In genomic region chr1:150976401-150976821, GRCh38 we compare ENCODE assay signal across 11 cellular contexts. TPM values are rescaled to one million over a fixed set of nuclear protein-coding genes. Genes with fewer than 3 reads are reported as not detected.
DNase-seq lines count a peak whose midpoint lies in the region; ATAC-seq and TF ChIP-seq lines count a peak whose summit lies in the region.
"Had no signal": no experiment of that assay in that cellular context is flagged by ENCODE, and none has a peak within 500 bp of the region (broad histone marks: within the 10 kb centered on the region; RNA-seq: fewer than 3 reads in every experiment).

No MANE protein-coding gene starts in this region.

- CTCF ChIA-PET in MCF 10A (lab: Yijun Ruan, JAX), result interaction anchor here (0.6 to 14.2 kb wide), 14 partner anchors 10 to 741 kb away, joined by 3 to 302 read pairs (median 4); partner anchors contain the start of gene MINDY1
- CTCF ChIA-PET in naive thymus-derived CD4-positive, alpha-beta T cell (lab: Charles Lee), result interaction anchor here (0.6 to 6.4 kb wide), 8 partner anchors 8 to 723 kb away, joined by 3 to 56 read pairs (median 6); partner anchors contain the start of gene MINDY1

- peaks cover 40% of the 10 kb centered on the region for H3K4me1 Mint-ChIP-seq in MCF 10A (ENCODE audit: insufficient read depth, unreplicated experiment)
- peaks cover 25 to 68% (median 60%) of the 10 kb centered on the region in 7 donors for H3K4me1 Mint-ChIP-seq in naive thymus-derived CD4-positive, alpha-beta T cell

- intact Hi-C loops in MCF 10A (cut with micrococcal nuclease), result loop anchor here (5.0 kb wide), 2 partner anchors 349 to 514 kb away; partner anchors contain the start of gene ENSA
- intact Hi-C loops in breast epithelium (cut with DNase I; ENCODE audit: low total_unique reads), result no loop called here
- intact Hi-C loops in adrenal gland (cut with DNase I), result no loop called here
- intact Hi-C loops in naive thymus-derived CD4-positive, alpha-beta T cell (cut with micrococcal nuclease), result loop anchor here (5.0 to 10.0 kb wide), 3 partner anchors 279 to 492 kb away; partner anchors contain the start of genes GOLPH3L (in 1 of the 2) and TARS2 (in 1 of the 2)
- intact Hi-C loops in vagina (cut with DNase I), result no loop called here

- H3K27me3 Mint-ChIP-seq in MCF 10A (ENCODE audit: insufficient read depth, unreplicated experiment), result no peaks in the 10 kb centered on the region
- no peaks in the 10 kb centered on the region for H3K27me3 Mint-ChIP-seq in naive thymus-derived CD4-positive, alpha-beta T cell

- no peak for ATAC-seq in naive thymus-derived CD4-positive, alpha-beta T cell
- ATAC-seq in GM21717 (IDR thresholded peaks at IDR 0.05; ENCODE audit: unreplicated experiment) (no peak), gastroesophageal sphincter (no peak)

- H3K27ac Mint-ChIP-seq in MCF 10A (ENCODE audit: low read depth, unreplicated experiment), result peak overlapping the region; percentile 23
- H3K27ac Mint-ChIP-seq in naive thymus-derived CD4-positive, alpha-beta T cell, result peak overlapping the region in 8 of 9 donors; percentile 57 to 91 (median 84)

- BruUV-seq in MCF 10A (replicated peaks; lab: Mats Ljungman, UMichigan), result no TSS peak

- H3K27ac ChIP-seq in breast epithelium, result peak overlapping the region in 1 of 2 donors; percentile 67
- H3K27ac ChIP-seq in adrenal gland, result peak overlapping the region in 3 of 5 donors; percentile 60 to 82 (median 81)
- H3K27ac ChIP-seq in naive thymus-derived CD4-positive, alpha-beta T cell (ENCODE audit: low read depth, low read length), result peak overlapping the region; percentile 43
- H3K27ac ChIP-seq in vagina, result peak overlapping the region; percentile 64
- peak overlapping the region in 2 of 4 donors; percentile 71 to 95 for H3K27ac ChIP-seq in gastroesophageal sphincter

- H3K4me3 Mint-ChIP-seq in MCF 10A (ENCODE audit: unreplicated experiment), result peak overlapping the region; percentile 85
- H3K4me3 Mint-ChIP-seq in naive thymus-derived CD4-positive, alpha-beta T cell, result peak overlapping the region; percentile 73 to 87 (median 82)

- H3K27me3 ChIP-seq in breast epithelium (no peaks in the 10 kb centered on the region), adrenal gland (no peaks in the 10 kb centered on the region), vagina (no peaks in the 10 kb centered on the region), gastroesophageal sphincter (no peaks in the 10 kb centered on the region)
- no peaks in the 10 kb centered on the region for H3K27me3 ChIP-seq in naive thymus-derived CD4-positive, alpha-beta T cell (ENCODE audit: control insufficient read depth in 2 of 2, insufficient read depth in 2 of 2, low read length in 2 of 2)

- H3K4me1 ChIP-seq in breast epithelium (peaks cover 6 to 20% of the 10 kb centered on the region in 2 donors), adrenal gland (replicated peaks in 1 of 2) (peaks cover 45 to 54% of the 10 kb centered on the region in 2 donors), vagina (peaks cover 47% of the 10 kb centered on the region), gastroesophageal sphincter (peaks cover 10 to 76% (median 25%) of the 10 kb centered on the region in 3 donors)
- peaks cover 46 to 57% of the 10 kb centered on the region in 2 donors for H3K4me1 ChIP-seq in naive thymus-derived CD4-positive, alpha-beta T cell (ENCODE audit: control insufficient read depth in 2 of 2, insufficient read depth in 2 of 2, low read length in 2 of 2)

- DNase-seq in MCF 10A (ENCODE audit: unreplicated experiment), result no peak
- no peak for DNase-seq in breast epithelium (ENCODE audit: low spot score in 2 of 2)
- DNase-seq in adrenal gland, result no peak
- no peak for DNase-seq in naive thymus-derived CD4-positive, alpha-beta T cell
- DNase-seq in vagina (ENCODE audit: extremely low spot score in 2 of 2), result no peak
- DNase-seq in midbrain (lab: John Stamatoyannopoulos, UW), result no peak
- DNase-seq: NCI-H2029 treated with DMSO at 0.1 percent for 48 hours; stimulated activated CD4-positive, alpha-beta T cell treated with anti-CD3 and anti-CD28 coated beads, Interleukin-4, amount 100 ng/mL, for 24 hours had no signal

- H3K4me3 ChIP-seq in breast epithelium, result no peak overlapping the region
- H3K4me3 ChIP-seq in adrenal gland, result no peak overlapping the region
- no peak overlapping the region for H3K4me3 ChIP-seq in naive thymus-derived CD4-positive, alpha-beta T cell (ENCODE audit: low read length)
- H3K4me3 ChIP-seq in vagina, result no peak overlapping the region
- no peak overlapping the region for H3K4me3 ChIP-seq in gastroesophageal sphincter
- H3K4me3 ChIP-seq: lung had no signal

- H3K9me3 Mint-ChIP-seq in MCF 10A (ENCODE audit: unreplicated experiment), result no peaks in the 10 kb centered on the region
- H3K9me3 Mint-ChIP-seq in naive thymus-derived CD4-positive, alpha-beta T cell, result no peaks in the 10 kb centered on the region

- TF ChIP-seq EP300 in gastroesophageal sphincter (IDR thresholded peaks at IDR 0.05), result no peak

- POLR2A ChIA-PET in MCF 10A (lab: Yijun Ruan, JAX), result interaction anchor here (0.6 to 3.7 kb wide), 9 partner anchors 10 to 147 kb away, joined by 3 to 43 read pairs (median 5); partner anchors contain the start of genes MINDY1 and SETDB1
- POLR2A ChIA-PET in naive thymus-derived CD4-positive, alpha-beta T cell (lab: Charles Lee), result interaction anchor here (0.6 to 5.2 kb wide), 13 partner anchors 25 to 865 kb away, joined by 3 to 31 read pairs (median 4); partner anchors contain the start of genes C1orf56, MINDY1 and SETDB1

- 88 to 96% (median 94%) methylated on average over 9 of the region's 9 CpGs for WGBS in adrenal gland, 4 donors
- WGBS in gastroesophageal sphincter (ENCODE audit: low coverage in 1 of 2), 2 donors, result 93 to 100% methylated on average over 2 to 5 of the region's 9 CpGs

- TF ChIP-seq CTCF in MCF 10A (IDR thresholded peaks at IDR 0.05; ENCODE audit: unreplicated experiment), result no peak
- TF ChIP-seq CTCF in breast epithelium (IDR thresholded peaks at IDR 0.05), result no peak
- TF ChIP-seq CTCF in adrenal gland (IDR thresholded peaks at IDR 0.05), result no peak
- TF ChIP-seq CTCF in vagina (IDR thresholded peaks at IDR 0.05), result no peak
- no peak for TF ChIP-seq CTCF in gastroesophageal sphincter (IDR thresholded peaks at IDR 0.05)

- H3K36me3 ChIP-seq in breast epithelium (no peaks in the 10 kb centered on the region), adrenal gland (replicated peaks in 1 of 2) (no peaks in the 10 kb centered on the region), vagina (no peaks in the 10 kb centered on the region), gastroesophageal sphincter (no peaks in the 10 kb centered on the region)
- H3K36me3 ChIP-seq in naive thymus-derived CD4-positive, alpha-beta T cell (ENCODE audit: control insufficient read depth in 2 of 3, insufficient read depth in 3 of 3, low read length in 3 of 3), result peaks cover 0 to 4% (median 0%) of the 10 kb centered on the region in 3 experiments

- no peaks in the 10 kb centered on the region for H3K36me3 Mint-ChIP-seq in MCF 10A (ENCODE audit: insufficient read depth, unreplicated experiment)
- H3K36me3 Mint-ChIP-seq in naive thymus-derived CD4-positive, alpha-beta T cell, result peaks cover 0 to 2% (median 0%) of the 10 kb centered on the region in 5 donors

- H3K9me3 ChIP-seq in breast epithelium (no peaks in the 10 kb centered on the region), adrenal gland (replicated peaks in 1 of 3) (no peaks in the 10 kb centered on the region), vagina (no peaks in the 10 kb centered on the region), gastroesophageal sphincter (no peaks in the 10 kb centered on the region)
- no peaks in the 10 kb centered on the region for H3K9me3 ChIP-seq in naive thymus-derived CD4-positive, alpha-beta T cell (ENCODE audit: control insufficient read depth in 2 of 3, low read length in 3 of 3)

- TF ChIP-seq POLR2A in breast epithelium (IDR thresholded peaks at IDR 0.05) (no peak), adrenal gland (IDR thresholded peaks at IDR 0.05) (no peak), vagina (IDR thresholded peaks at IDR 0.05) (no peak), gastroesophageal sphincter (IDR thresholded peaks at IDR 0.05) (no peak)

RNA-seq across cellular contexts. Expression of gene CERS2, which starts 1.8 kb away (rescaled TPM):
- total RNA-seq in MCF 10A (2022) (270 TPM in 2 replicates), breast epithelium (100 to 1,000 TPM; 121 to 131 (median 128) TPM), adrenal gland (100 to 1,000 TPM; 297 to 682 (median 505) TPM), vagina (86.4 TPM), gastroesophageal sphincter (100 to 1,000 TPM in 3 of 4 donors, 10 to 100 TPM in 1; 98.3 to 142 (median 127) TPM)
- 100 to 1,000 TPM; 482 to 547 (median 520) TPM for polyA plus RNA-seq in adrenal gland
- total RNA-seq in naive thymus-derived CD4-positive, alpha-beta T cell, result 100 to 1,000 TPM; 101 to 169 (median 136) TPM
- 100 to 1,000 TPM; 109 to 179 TPM for polyA plus RNA-seq in naive thymus-derived CD4-positive, alpha-beta T cell

RNA-seq across cellular contexts. Expression of gene ANXA9, which starts 5.7 kb away (rescaled TPM):
- total RNA-seq in MCF 10A (2022) (0.37 and 0.61 TPM in 2 replicates), breast epithelium (10 to 100 TPM in 1 of 3 donors, 1 to 10 TPM in 1, not detected in 1; 3.6 to 13.0 TPM), adrenal gland (1 to 10 TPM in 2 of 8 donors, under 1 TPM in 6; 0.24 to 3.2 (median 0.54) TPM), vagina (0.49 TPM), gastroesophageal sphincter (under 1 TPM in 1 of 4 donors, not detected in 3; 0.31 TPM)
- under 1 TPM; 0.18 to 0.56 (median 0.40) TPM for polyA plus RNA-seq in adrenal gland
- total RNA-seq in naive thymus-derived CD4-positive, alpha-beta T cell, result not detected
- under 1 TPM; 0.17 to 0.38 TPM for polyA plus RNA-seq in naive thymus-derived CD4-positive, alpha-beta T cell

RNA-seq across cellular contexts. Expression of gene MINDY1, which starts 30.3 kb away (rescaled TPM):
- total RNA-seq in MCF 10A (2022) (8.9 and 10.4 TPM in 2 replicates), breast epithelium (10 to 100 TPM; 26.2 to 33.5 (median 26.5) TPM), adrenal gland (10 to 100 TPM; 13.3 to 37.5 (median 34.4) TPM), vagina (27.0 TPM), gastroesophageal sphincter (10 to 100 TPM; 21.2 to 39.2 (median 33.2) TPM)
- polyA plus RNA-seq in adrenal gland, result 10 to 100 TPM in 2 of 3 donors, 1 to 10 TPM in 1; 6.0 to 12.5 (median 12.5) TPM
- total RNA-seq in naive thymus-derived CD4-positive, alpha-beta T cell, result 10 to 100 TPM; 24.6 to 53.4 (median 29.9) TPM
- polyA plus RNA-seq in naive thymus-derived CD4-positive, alpha-beta T cell, result 10 to 100 TPM; 12.8 to 33.1 TPM

RNA-seq across cellular contexts. Expression of gene PRUNE1, which starts 31.8 kb away (rescaled TPM):
- total RNA-seq in MCF 10A (2022) (17.6 and 24.1 TPM in 2 replicates), breast epithelium (10 to 100 TPM; 21.6 to 34.1 (median 32.8) TPM), adrenal gland (10 to 100 TPM; 12.3 to 25.7 (median 20.2) TPM), vagina (25.5 TPM), gastroesophageal sphincter (10 to 100 TPM; 24.2 to 28.9 (median 26.7) TPM)
- polyA plus RNA-seq in adrenal gland, result 10 to 100 TPM; 10.2 to 16.1 (median 10.9) TPM
- total RNA-seq in naive thymus-derived CD4-positive, alpha-beta T cell, result 10 to 100 TPM; 13.3 to 41.8 (median 17.2) TPM
- 10 to 100 TPM; 54.6 to 68.8 TPM for polyA plus RNA-seq in naive thymus-derived CD4-positive, alpha-beta T cell

RNA-seq across cellular contexts. Expression of gene SETDB1, which starts 50.2 kb away (rescaled TPM):
- total RNA-seq in MCF 10A (2022) (67.4 and 69.4 TPM in 2 replicates), breast epithelium (10 to 100 TPM; 33.4 to 44.6 (median 41.0) TPM), adrenal gland (10 to 100 TPM; 12.6 to 46.6 (median 31.9) TPM), vagina (51.1 TPM), gastroesophageal sphincter (10 to 100 TPM; 21.9 to 32.2 (median 28.7) TPM)
- polyA plus RNA-seq in adrenal gland, result 10 to 100 TPM; 28.9 to 50.4 (median 41.3) TPM
- 10 to 100 TPM; 57.3 to 94.9 (median 61.7) TPM for total RNA-seq in naive thymus-derived CD4-positive, alpha-beta T cell
- polyA plus RNA-seq in naive thymus-derived CD4-positive, alpha-beta T cell, result 10 to 100 TPM; 13.4 to 16.7 TPM

Comparison
In these comparisons a context has a peak if more than half of its experiments do, and no peak if none do; other contexts are left out.
1. intact Hi-C loops: an anchor here in MCF 10A (5.0 kb wide) and naive thymus-derived CD4-positive, alpha-beta T cell (5.0 to 10.0 kb wide); none called in breast epithelium, adrenal gland and vagina.